In the genomic region with DNA sequence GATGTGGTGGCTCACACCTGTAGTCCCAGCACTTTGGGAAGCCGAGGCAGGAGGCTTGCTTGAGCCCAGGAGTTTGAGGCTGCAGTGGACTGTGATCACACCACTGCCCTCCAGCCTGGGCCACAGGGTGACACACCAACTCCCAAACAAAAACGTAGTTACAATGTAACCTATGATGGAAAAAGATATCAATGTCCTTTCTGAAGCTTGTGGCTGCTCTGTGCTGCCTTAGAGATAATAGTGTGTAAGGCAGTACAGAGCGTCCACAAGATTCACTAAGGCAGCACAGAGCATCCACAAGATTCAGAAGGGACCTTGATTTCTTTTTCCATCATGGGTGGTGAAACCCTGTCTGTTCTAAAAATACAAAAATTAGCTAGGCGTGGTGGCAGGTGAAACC, we compare ENCODE assay signal across 1 cellular context.
TF ChIP-seq lines count a peak whose summit lies in the region.

No MANE protein-coding gene starts in this region.

TF ChIP-seq in HepG2, 621 proteins besides CTCF, POLR2A, EP300 and RAD21:
- TF ChIP-seq SMAD3 (CRISPR knock-in tag; IDR thresholded peaks at IDR 0.05) (no peak), GATAD2A (CRISPR knock-in tag; IDR thresholded peaks at IDR 0.05) (no peak), RFX3 (CRISPR knock-in tag; IDR thresholded peaks at IDR 0.05) (no peak), ZNF44 (CRISPR knock-in tag; IDR thresholded peaks at IDR 0.05) (no peak), DMAP1 (CRISPR knock-in tag; IDR thresholded peaks at IDR 0.05) (no peak)
- TF ChIP-seq, protein P1, sequence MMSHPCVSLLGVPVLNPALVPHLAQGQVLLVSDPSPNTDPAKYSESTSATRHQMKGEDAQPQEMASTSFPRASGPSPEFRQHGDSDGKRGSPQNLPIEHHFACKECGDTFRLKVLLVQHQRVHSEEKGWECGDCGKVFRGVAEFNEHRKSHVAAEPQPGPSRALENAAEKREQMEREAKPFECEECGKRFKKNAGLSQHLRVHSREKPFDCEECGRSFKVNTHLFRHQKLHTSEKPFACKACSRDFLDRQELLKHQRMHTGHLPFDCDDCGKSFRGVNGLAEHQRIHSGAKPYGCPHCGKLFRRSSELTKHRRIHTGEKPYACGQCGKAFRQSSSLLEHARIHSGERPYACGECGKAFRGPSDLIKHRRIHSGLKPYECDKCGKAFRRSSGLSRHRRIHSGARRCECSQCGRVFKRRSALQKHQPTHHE (CRISPR knock-in tag; IDR thresholded peaks at IDR 0.05; ENCODE audit: borderline replicate concordance) = no peak
- TF ChIP-seq, protein P2, sequence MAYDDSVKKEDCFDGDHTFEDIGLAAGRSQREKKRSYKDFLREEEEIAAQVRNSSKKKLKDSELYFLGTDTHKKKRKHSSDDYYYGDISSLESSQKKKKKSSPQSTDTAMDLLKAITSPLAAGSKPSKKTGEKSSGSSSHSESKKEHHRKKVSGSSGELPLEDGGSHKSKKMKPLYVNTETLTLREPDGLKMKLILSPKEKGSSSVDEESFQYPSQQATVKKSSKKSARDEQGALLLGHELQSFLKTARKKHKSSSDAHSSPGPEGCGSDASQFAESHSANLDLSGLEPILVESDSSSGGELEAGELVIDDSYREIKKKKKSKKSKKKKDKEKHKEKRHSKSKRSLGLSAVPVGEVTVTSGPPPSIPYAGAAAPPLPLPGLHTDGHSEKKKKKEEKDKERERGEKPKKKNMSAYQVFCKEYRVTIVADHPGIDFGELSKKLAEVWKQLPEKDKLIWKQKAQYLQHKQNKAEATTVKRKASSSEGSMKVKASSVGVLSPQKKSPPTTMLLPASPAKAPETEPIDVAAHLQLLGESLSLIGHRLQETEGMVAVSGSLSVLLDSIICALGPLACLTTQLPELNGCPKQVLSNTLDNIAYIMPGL (CRISPR knock-in tag; IDR thresholded peaks at IDR 0.05; ENCODE audit: borderline replicate concordance in 1 of 2, low read depth in 1 of 2) = no peak
TF ChIP-seq in HepG2: peak in this region for 0.
